In the genomic region with DNA sequence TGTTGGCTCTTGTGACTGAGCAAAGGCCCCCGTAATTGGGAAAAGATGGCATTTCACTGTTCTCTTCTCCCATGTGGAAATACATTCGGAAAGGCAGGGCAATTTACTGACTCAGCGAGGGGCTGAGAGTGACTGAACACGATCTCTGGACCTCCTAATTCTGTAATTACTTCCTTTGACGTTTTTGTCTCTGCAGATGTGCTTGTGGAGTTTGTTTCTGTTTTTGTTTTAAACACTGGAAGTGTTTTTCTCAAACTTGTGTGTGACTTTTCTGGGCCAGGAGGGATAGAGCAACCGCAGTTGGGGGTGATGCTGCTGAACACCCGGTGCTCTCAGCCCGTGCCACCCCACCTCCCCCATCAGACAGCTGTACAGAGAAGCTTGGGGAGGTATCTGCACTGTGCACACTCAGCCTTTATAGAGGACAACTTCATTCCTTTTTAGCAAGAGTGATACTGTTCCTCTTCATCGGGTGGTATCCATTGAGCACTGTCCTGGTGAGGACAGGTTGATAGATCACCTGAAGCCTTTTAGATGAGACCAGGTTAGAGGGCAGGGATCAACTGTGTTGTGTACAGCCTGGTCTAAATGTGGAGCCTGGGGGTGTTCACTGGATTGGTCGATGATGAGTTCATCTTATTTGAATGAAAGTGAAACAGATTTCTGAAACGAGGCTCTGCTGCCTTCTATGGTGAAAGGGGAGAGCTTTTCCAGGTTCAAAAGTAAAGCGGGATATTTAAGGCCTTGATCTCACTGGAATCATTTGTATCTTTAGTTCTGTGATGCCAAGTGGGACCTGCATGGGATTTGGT, we compare ENCODE assay signal across 8 cellular contexts.
DNase-seq lines count a peak whose midpoint lies in the region; ATAC-seq and TF ChIP-seq lines count a peak whose summit lies in the region.

No MANE protein-coding gene starts in this region.

- WGBS in lung, 2 donors: 23 to 37% methylated on average over 12 of the region's 12 CpGs
- 11 to 13% methylated on average over 12 of the region's 12 CpGs for WGBS in aorta, 2 donors

- DNase-seq in ELR (ENCODE audit: low read depth) (peak; percentile 71), astrocyte of the hippocampus (ENCODE audit: low read depth, low spot score) (peak; percentile 58), lung (ENCODE audit: low spot score) (no peak), aorta (no peak), cortex of kidney (lab: John Stamatoyannopoulos, UW) (no peak), NCI-H1930 (lab: John Stamatoyannopoulos, UW) (no peak)

- H3K36me3 ChIP-seq in lung (ENCODE audit: control insufficient read depth in 2 of 2, insufficient read depth in 2 of 2, low read length in 2 of 2) (peaks cover 4 to 8% of the 10 kb centered on the region in 2 donors), aorta (ENCODE audit: control insufficient read depth in 1 of 2, insufficient read depth in 2 of 2, low read length in 1 of 2) (no peaks in the 10 kb centered on the region)

- H3K27me3 ChIP-seq in lung (ENCODE audit: control insufficient read depth, insufficient read depth) (no peaks in the 10 kb centered on the region), aorta (ENCODE audit: control insufficient read depth in 1 of 2, insufficient read depth in 2 of 2, low read length in 1 of 2) (no peaks in the 10 kb centered on the region)

- intact Hi-C loops in aorta (cut with DNase I): loop anchor here (5.0 to 10.0 kb wide), 3 partner anchors 107 to 127 kb away; partner anchors contain the start of gene LRCH1 (in 2 of the 2)

- H3K27ac ChIP-seq in lung (ENCODE audit: low read depth in 1 of 2, low read length in 1 of 2): peak overlapping the region; percentile 27 to 48
- H3K27ac ChIP-seq in aorta (ENCODE audit: low read depth in 1 of 2, low read length in 2 of 2): peak overlapping the region; percentile 51 to 69

- no peak overlapping the region for H3K4me3 ChIP-seq in lung
- peak overlapping the region; percentile 29 to 85 for H3K4me3 ChIP-seq in aorta (ENCODE audit: low read length in 2 of 2)

- TF ChIP-seq CTCF in lung (IDR thresholded peaks at IDR 0.05; ENCODE audit: control extremely low read depth, extremely low read depth): no peak

- H3K9me3 ChIP-seq in lung (ENCODE audit: control insufficient read depth in 2 of 2, insufficient read depth in 1 of 2, low read length in 1 of 2) (no peaks in the 10 kb centered on the region), aorta (ENCODE audit: control insufficient read depth, low read length) (no peaks in the 10 kb centered on the region)

- peak; percentile 87 for ATAC-seq in GM19452 (IDR thresholded peaks at IDR 0.05; ENCODE audit: unreplicated experiment)
- ATAC-seq in HG03457 (IDR thresholded peaks at IDR 0.05; ENCODE audit: unreplicated experiment): peak; percentile 76
- ATAC-seq in lung (ENCODE audit: insufficient read depth, low FRiP score): peak; percentile 74
- peak; percentile 84 for ATAC-seq in aorta (ENCODE audit: low FRiP score)

- peaks cover 6% of the 10 kb centered on the region in 2 donors for H3K4me1 ChIP-seq in lung (ENCODE audit: control insufficient read depth in 2 of 2, insufficient read depth in 2 of 2, low read length in 2 of 2)
- H3K4me1 ChIP-seq in aorta (ENCODE audit: control insufficient read depth in 1 of 2, insufficient read depth in 2 of 2, low read length in 2 of 2): peaks cover 4 to 11% of the 10 kb centered on the region in 2 donors

Comparison
In these comparisons a context has a peak if more than half of its experiments do, and no peak if none do; other contexts are left out.
1. DNase-seq: peak in ELR (single experiment) and astrocyte of the hippocampus (single experiment); none in lung (single experiment), aorta (0 of 2), cortex of kidney (single experiment) and NCI-H1930 (0 of 2).
2. Peak in every context shown above with its lines, with median percentiles within 50 percentile points of each other: ATAC-seq.